8 cellular contexts compared by ENCODE assay signal in the genomic region with DNA sequence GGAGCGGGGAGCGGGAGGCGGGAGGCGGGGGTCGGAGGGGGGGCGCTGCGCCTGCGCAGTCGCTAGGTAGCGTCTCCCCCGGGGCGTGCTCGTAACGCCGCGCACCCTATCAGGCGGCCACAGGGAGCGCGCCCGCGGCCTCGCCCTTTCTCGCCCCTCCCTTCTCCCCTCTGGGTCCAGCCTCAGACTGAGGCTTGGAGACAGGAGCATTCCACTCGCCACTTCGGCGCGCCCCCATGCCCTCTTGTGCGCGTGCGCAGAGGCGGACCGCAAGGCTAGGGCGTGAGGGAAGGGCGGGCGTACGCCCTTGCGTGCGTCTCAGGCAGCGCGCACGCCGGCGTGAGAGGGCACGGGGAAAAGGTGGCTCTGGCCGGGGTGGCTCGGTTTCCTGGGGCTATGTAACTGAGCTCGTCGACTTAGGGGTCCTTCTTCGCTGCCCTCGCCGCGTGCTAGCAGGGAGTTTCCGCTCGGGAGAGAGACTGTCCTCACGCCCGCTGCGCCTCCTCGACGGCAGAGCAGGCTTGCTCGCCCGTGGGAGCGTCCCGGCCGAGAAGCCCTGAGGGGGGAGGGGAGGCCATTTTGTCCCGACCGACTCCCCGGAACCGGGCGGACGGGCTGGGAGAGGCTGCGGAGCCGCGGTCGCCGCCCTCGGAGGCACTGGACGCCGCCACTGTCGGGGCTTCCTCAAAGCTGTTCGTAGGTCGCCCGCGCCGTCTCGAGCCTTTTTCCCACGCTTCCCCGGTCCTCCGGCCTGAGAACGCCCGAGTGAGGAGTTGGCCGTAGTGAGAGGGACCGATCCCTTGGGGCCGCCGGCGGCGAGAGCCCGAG. TPM values are rescaled to one million over a fixed set of nuclear protein-coding genes. Genes with fewer than 3 reads are reported as not detected.
DNase-seq lines count a peak whose midpoint lies in the region; ATAC-seq, FAIRE-seq and TF ChIP-seq lines count a peak whose summit lies in the region.

A gene (plus strand): TSS at position 316 of the 828 bp plus-strand sequence. CDS start 525 bp downstream, outside the sequence.

- H2BK15ac ChIP-seq in H1 (ENCODE audit: low read length) (peak within 1 kb of the TSS; percentile 98; the same call in 1 of the 2 replicates), mesendoderm (replicated peaks; ENCODE audit: low read depth) (no peak within 1 kb of the TSS)

- H4K91ac ChIP-seq in H1 (replicated peaks; ENCODE audit: insufficient read length, low read length): peak within 1 kb of the TSS; percentile 100

- DNase-seq in COLO829 (ENCODE audit: low spot score) (peak; percentile 97), HTR-8/SVneo (ENCODE audit: insufficient read length, low spot score) (peak; percentile 98), NOMO-1 treated with dmso at 0.1 percent for 144 hours (lab: John Stamatoyannopoulos, UW; ENCODE audit: unreplicated experiment) (peak; percentile 99), H1 (ENCODE audit: low read depth in 1 of 2, low spot score in 2 of 2) (peak; percentile 97 to 99), mesendoderm (peak; percentile 100)
- peak; percentile 97 to 99 (median 98) for DNase-seq in activated CD8-positive, alpha-beta memory T cell treated with anti-CD3 and anti-CD28 coated beads for 48 hours (ENCODE audit: low read depth in 2 of 3, low spot score in 2 of 3)
- peak; percentile 96 for DNase-seq in stimulated activated CD8-positive, alpha-beta memory T cell treated with anti-CD3 and anti-CD28 coated beads, Interleukin-15, amount 100 ng/mL, for 1 hour (ENCODE audit: low read depth)

- H3K56ac ChIP-seq in H1 (replicated peaks; ENCODE audit: insufficient read length, low read depth, low read length): peak within 1 kb of the TSS; percentile 99
- H3K56ac ChIP-seq in mesendoderm (ENCODE audit: low read length): peak within 1 kb of the TSS; percentile 100

- H3K79me2 ChIP-seq in H1 (ENCODE audit: control insufficient read depth in 1 of 2, insufficient read depth in 2 of 2, low read length in 2 of 2): peaks cover 41 to 48% of the 10 kb centered on the region in 2 experiments
- H3K79me2 ChIP-seq in mesendoderm (ENCODE audit: control insufficient read depth, insufficient read depth, low read length): peaks cover 48% of the 10 kb centered on the region

- TF ChIP-seq RAD21 in H1 (IDR thresholded peaks at IDR 0.05 in 1 of 2, conservative IDR thresholded peaks at IDR 0.05 in 1 of 2; ENCODE audit: low read depth in 2 of 2, low read length in 2 of 2): no peak

- TF ChIP-seq EP300 in H1 (IDR thresholded peaks at IDR 0.05; ENCODE audit: borderline replicate concordance in 1 of 2, low read depth in 2 of 2, low read length in 2 of 2): no peak

- H2BK12ac ChIP-seq in H1 (ENCODE audit: low read depth, low read length): peak within 1 kb of the TSS; percentile 98

- peaks cover 6% of the 10 kb centered on the region; the same call in 1 of the 2 replicates for H3K23me2 ChIP-seq in H1 (ENCODE audit: low read depth, low read length)

- H3K4me3 ChIP-seq in H1 (ENCODE audit: extremely low read depth in 1 of 4, insufficient read depth in 2 of 4, low read depth in 3 of 4, low read length in 4 of 4): peak within 1 kb of the TSS; percentile 97 to 99 (median 99)
- peak within 1 kb of the TSS; percentile 100 for H3K4me3 ChIP-seq in mesendoderm (ENCODE audit: low read length)

- POLR2A ChIA-PET in H1 (lab: Charles Lee; ENCODE audit: partially characterized antibody): interaction anchor here (0.6 to 4.7 kb wide), 36 partner anchors 9 to 721 kb away, joined by 3 to 44 read pairs (median 4); a partner anchor contains a TSS

- TF ChIP-seq CTCF in H1 (IDR thresholded peaks at IDR 0.05; ENCODE audit: control extremely low read depth in 1 of 3, insufficient read depth in 1 of 3, low read depth in 1 of 3, low read length in 3 of 3): 0 out of 4 replicates have a peak, but pooled peaks of 1 of the 3 experiments have one; percentile 2

- H3K27ac ChIP-seq in H1 (ENCODE audit: low read depth, low read length) (peak within 1 kb of the TSS; percentile 90), mesendoderm (ENCODE audit: low read depth, low read length) (peak within 1 kb of the TSS; percentile 93)

- H4K5ac ChIP-seq in H1 (ENCODE audit: insufficient read length, low read depth, low read length): peak within 1 kb of the TSS; percentile 100
- H4K5ac ChIP-seq in mesendoderm (ENCODE audit: low read length): no peak within 1 kb of the TSS

- CTCF ChIA-PET in H1 (lab: Charles Lee; ENCODE audit: partially characterized antibody): interaction anchor here (0.7 to 1.7 kb wide), 6 partner anchors 41 to 112 kb away, joined by 3 to 5 read pairs (median 4); no protein-coding TSS in a partner anchor

- peak; percentile 84 for ATAC-seq in GM21367 (IDR thresholded peaks at IDR 0.05; ENCODE audit: unreplicated experiment)

- H3K4me1 ChIP-seq in H1 (replicated peaks in 1 of 4; ENCODE audit: control insufficient read depth in 3 of 4, insufficient read depth in 4 of 4, low read length in 3 of 4) (peaks cover 0 to 4% (median 1%) of the 10 kb centered on the region in 4 experiments; a peak in 6 of 7 replicates), mesendoderm (ENCODE audit: control insufficient read depth, low read depth, low read length) (peaks cover 5% of the 10 kb centered on the region)

- WGBS in H1 (ENCODE audit: extremely low coverage in 1 of 2, insufficient coverage in 1 of 2, insufficient read length in 1 of 2, insufficient replicate concordance in 2 of 2, low coverage in 1 of 2, low lambda C conversion rate in 2 of 2, missing lambda C conversion rate in 1 of 2), 2 experiments: 1% methylated on average over 63 of the region's 97 CpGs; no CpG with 5 or more reads in 1 of the 2 experiments
- no CpG with 5 or more reads among the region's 97 CpGs for WGBS in mesendoderm (ENCODE audit: extremely low coverage, insufficient coverage, low lambda C conversion rate)

- no peak within 1 kb of the TSS for H2BK20ac ChIP-seq in H1 (ENCODE audit: low read length)

- FAIRE-seq in HTR-8/SVneo (lab: Jason Lieb, UNC) (peak; percentile 98), H1 (lab: Jason Lieb, UNC) (no peak)

- peaks cover 10 to 14% of the 10 kb centered on the region in 2 experiments for H4K20me1 ChIP-seq in H1 (replicated peaks in 1 of 2; ENCODE audit: control insufficient read depth in 1 of 2, insufficient read depth in 2 of 2, low read length in 2 of 2)

- H3K36me3 ChIP-seq in H1 (ENCODE audit: control insufficient read depth in 2 of 4, insufficient read depth in 4 of 4, low read length in 3 of 4): peaks cover 0 to 4% (median 0%) of the 10 kb centered on the region in 4 experiments; a peak in 2 of 8 replicates
- no peaks in the 10 kb centered on the region for H3K36me3 ChIP-seq in mesendoderm (ENCODE audit: control insufficient read depth, insufficient read depth, low read length)

- H3K14ac ChIP-seq in H1 (ENCODE audit: insufficient read length): no peak within 1 kb of the TSS

- H3K79me1 ChIP-seq in H1 (ENCODE audit: low read depth, low read length) (0 out of 2 replicates have a peak, but pooled peaks cover 2% of the 10 kb centered on the region), mesendoderm (ENCODE audit: low read length) (peaks cover 4% of the 10 kb centered on the region)

- H3K9ac ChIP-seq in H1 (replicated peaks in 1 of 4; ENCODE audit: extremely low read depth in 1 of 4, low read depth in 3 of 4, low read length in 3 of 4) (peak within 1 kb of the TSS; percentile 89 to 96 (median 94)), mesendoderm (ENCODE audit: low read length) (peak within 1 kb of the TSS; percentile 100)

- TF ChIP-seq POLR2A in H1 (IDR thresholded peaks at IDR 0.05; ENCODE audit: control extremely low read depth in 1 of 2, low read depth in 2 of 2, low read length in 2 of 2): peak; percentile 90 to 92

- H3K4me2 ChIP-seq in H1 (ENCODE audit: insufficient read depth in 1 of 2, low read depth in 2 of 2, low read length in 2 of 2) (peak within 1 kb of the TSS; percentile 80 to 88), mesendoderm (ENCODE audit: low read length) (peak within 1 kb of the TSS; percentile 78)

- no peaks in the 10 kb centered on the region for H3K27me3 ChIP-seq in H1 (replicated peaks in 1 of 4; ENCODE audit: control insufficient read depth in 3 of 4, extremely low read depth in 1 of 4, insufficient read depth in 3 of 4, low read length in 3 of 4)
- no peaks in the 10 kb centered on the region for H3K27me3 ChIP-seq in mesendoderm (ENCODE audit: insufficient read depth, low read length, poor library complexity)

- H2BK5ac ChIP-seq in H1 (ENCODE audit: low read depth, low read length) (peak within 1 kb of the TSS; percentile 100), mesendoderm (ENCODE audit: low read length) (peak within 1 kb of the TSS; percentile 94)

- H4K8ac ChIP-seq in H1 (ENCODE audit: extremely low read depth, insufficient read depth, low read length): peak within 1 kb of the TSS; percentile 99
- no peak within 1 kb of the TSS for H4K8ac ChIP-seq in mesendoderm (ENCODE audit: low read depth, low read length)

- H2BK120ac ChIP-seq in H1 (replicated peaks; ENCODE audit: low read depth, low read length): peak within 1 kb of the TSS; percentile 33
- H2BK120ac ChIP-seq in mesendoderm (ENCODE audit: low read depth, low read length): no peak within 1 kb of the TSS

- H3K9me3 ChIP-seq in H1 (ENCODE audit: insufficient read depth in 2 of 2, low read depth in 1 of 2, low read length in 1 of 2): no peaks in the 10 kb centered on the region

- H3K23ac ChIP-seq in H1 (ENCODE audit: insufficient read length) (no peak within 1 kb of the TSS), mesendoderm (ENCODE audit: low read length) (peak within 1 kb of the TSS; percentile 59)

- H2AK5ac ChIP-seq in H1 (ENCODE audit: low read depth, low read length) (no peak within 1 kb of the TSS), mesendoderm (ENCODE audit: low read length) (peak within 1 kb of the TSS; percentile 98)

- H3K4ac ChIP-seq in H1 (replicated peaks; ENCODE audit: insufficient read length, low read depth, low read length): peak within 1 kb of the TSS; percentile 99
- H3K4ac ChIP-seq in mesendoderm (ENCODE audit: low read depth, low read length): peak within 1 kb of the TSS; percentile 66

- no peak within 1 kb of the TSS; the same call in 1 of the 2 replicates for H2AFZ ChIP-seq in H1 (ENCODE audit: low read length)

- H3K18ac ChIP-seq in H1 (ENCODE audit: extremely low read depth, low read length): peak within 1 kb of the TSS; percentile 99
- H3K18ac ChIP-seq in mesendoderm (ENCODE audit: low read length): peak within 1 kb of the TSS; percentile 35

TF ChIP-seq in H1, 55 proteins besides CTCF, POLR2A, EP300 and RAD21 (continues in another document):
- no peak for TF ChIP-seq EGR1 (IDR thresholded peaks at IDR 0.05; ENCODE audit: borderline replicate concordance, low read depth, low read length)

RNA-seq across cellular contexts. Expression of the gene that starts here (rescaled TPM):
- total RNA-seq in H1 (2021; fragmentation: NEBNext Ultra II Directional; extraction: Animal tissue kit (Norgen Biotek cat#: 25700)): 127 and 136 TPM in 2 replicates
- 42.6 and 54.0 TPM in 2 replicates for polyA plus RNA-seq in H1 (2011; rRNA removed)
- polyA plus RNA-seq in H1 (2011; cell fraction: cytosol; rRNA removed): 89.1 TPM
- 33.3 TPM for polyA plus RNA-seq in H1 (2011; cell fraction: nucleus; rRNA removed)
- 86.7 to 134 TPM (median 95.2 TPM) in 4 replicates for polyA plus RNA-seq in H1 (2012, experiment 1 of 2)
- 36.5 TPM for polyA plus RNA-seq in H1 (2012, experiment 2 of 2)
- polyA plus RNA-seq in H1 (2013, experiment 1 of 2): 78.4 TPM
- 84.4 TPM for polyA plus RNA-seq in H1 (2013, experiment 2 of 2)
- polyA minus RNA-seq in H1 (2011; rRNA and poly(A)+ RNA removed): 40.8 and 48.4 TPM in 2 replicates
- 67.7 TPM for polyA minus RNA-seq in H1 (2011; cell fraction: cytosol; rRNA and poly(A)+ RNA removed)
- 47.1 TPM for polyA minus RNA-seq in H1 (2011; cell fraction: nucleus; rRNA and poly(A)+ RNA removed)
- polyA plus RNA-seq in mesendoderm (2013, experiment 1 of 2): 89.5 TPM
- polyA plus RNA-seq in mesendoderm (2013, experiment 2 of 2): 88.3 TPM

Comparison
In these comparisons a context has a peak if more than half of its experiments do, and no peak if none do; other contexts are left out.
1. Peak in every context shown above with its lines: DNase-seq, ATAC-seq, H3K4me3 ChIP-seq and H3K27ac ChIP-seq.